20 cellular contexts compared by ENCODE assay signal in the genomic region with DNA sequence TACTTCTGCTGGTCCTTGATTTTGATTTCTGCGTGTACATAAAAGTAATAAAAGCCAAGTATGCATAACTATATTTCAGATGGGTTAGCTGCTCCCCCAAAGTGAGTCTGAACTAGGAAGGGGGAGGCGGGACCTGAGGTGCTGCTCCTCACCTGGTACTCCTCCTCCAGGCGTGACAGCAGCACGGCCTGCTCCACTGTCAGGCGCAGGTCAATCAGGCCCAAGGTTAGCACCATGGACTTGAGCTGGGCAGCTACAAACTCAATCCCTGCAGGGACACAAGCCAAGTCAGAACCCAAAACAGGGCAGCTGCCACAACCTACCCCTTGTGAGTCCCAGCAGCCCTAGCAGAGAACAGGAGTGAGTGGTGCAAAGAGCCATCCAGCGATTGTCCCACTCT.
"Had no signal": no experiment of that assay in that cellular context is flagged by ENCODE, and none has a peak within 500 bp of the region (broad histone marks: within the 10 kb centered on the region; RNA-seq: fewer than 3 reads in every experiment).

No MANE protein-coding gene starts in this region.

- H3K4me3 ChIP-seq: coronary artery, esophagus muscularis mucosa, pancreas, prostate gland, right atrium auricular region, smooth muscle cell, stomach, thyroid gland had no signal

- H3K4me2 ChIP-seq: smooth muscle cell had no signal

- H3K27ac ChIP-seq: coronary artery, esophagus muscularis mucosa, foreskin keratinocyte, pancreas, prostate gland, right atrium auricular region, stomach had no signal

- H3K27me3 ChIP-seq: esophagus muscularis mucosa, foreskin keratinocyte, pancreas, right atrium auricular region, stomach, thyroid gland had no signal

- H3K9me3 Mint-ChIP-seq: naive thymus-derived CD8-positive, alpha-beta T cell; nephron progenitor cell; stimulated activated effector memory CD8-positive, alpha-beta T cell treated with anti-CD3 and anti-CD28 coated beads, Interleukin-12 subunit alpha, Interleukin-12 subunit beta, amount 100 ng/mL, for 72 hours; type B pancreatic cell had no signal

- H3K4me1 ChIP-seq: prostate gland had no signal

- H3K36me3 Mint-ChIP-seq: type B pancreatic cell had no signal

- H3K36me3 ChIP-seq: pancreas, prostate gland, thyroid gland had no signal

- DNase-seq: dermis blood vessel endothelial cell; effector memory CD4-positive, alpha-beta T cell; foreskin keratinocyte; mesenchymal stem cell; naive thymus-derived CD8-positive, alpha-beta T cell; nephron progenitor cell; occipital lobe; stimulated activated CD4-positive, alpha-beta T cell treated with anti-CD3 and anti-CD28 coated beads, Interleukin-2, amount 100 ng/mL, for 24 hours; stimulated activated CD4-positive, alpha-beta T cell treated with anti-CD3 and anti-CD28 coated beads, Interleukin-4, amount 100 ng/mL, for 24 hours; stimulated activated naive CD4-positive, alpha-beta T cell treated with Interleukin-2 at 50 U/mL for 16 hours; stomach; thyroid gland had no signal

- H3K27me3 Mint-ChIP-seq: naive thymus-derived CD8-positive, alpha-beta T cell; type B pancreatic cell had no signal

- H3K9me3 ChIP-seq: esophagus muscularis mucosa, pancreas, prostate gland, right atrium auricular region, stomach, thyroid gland had no signal

- H3K4me3 Mint-ChIP-seq: naive thymus-derived CD8-positive, alpha-beta T cell; nephron progenitor cell; stimulated activated effector memory CD8-positive, alpha-beta T cell treated with anti-CD3 and anti-CD28 coated beads, Interleukin-12 subunit alpha, Interleukin-12 subunit beta, amount 100 ng/mL, for 72 hours; type B pancreatic cell had no signal

- H3K27ac Mint-ChIP-seq: naive thymus-derived CD8-positive, alpha-beta T cell; nephron progenitor cell; stimulated activated effector memory CD8-positive, alpha-beta T cell treated with anti-CD3 and anti-CD28 coated beads, Interleukin-12 subunit alpha, Interleukin-12 subunit beta, amount 100 ng/mL, for 72 hours; type B pancreatic cell had no signal
